10 cellular contexts compared by ENCODE assay signal in the genomic region with DNA sequence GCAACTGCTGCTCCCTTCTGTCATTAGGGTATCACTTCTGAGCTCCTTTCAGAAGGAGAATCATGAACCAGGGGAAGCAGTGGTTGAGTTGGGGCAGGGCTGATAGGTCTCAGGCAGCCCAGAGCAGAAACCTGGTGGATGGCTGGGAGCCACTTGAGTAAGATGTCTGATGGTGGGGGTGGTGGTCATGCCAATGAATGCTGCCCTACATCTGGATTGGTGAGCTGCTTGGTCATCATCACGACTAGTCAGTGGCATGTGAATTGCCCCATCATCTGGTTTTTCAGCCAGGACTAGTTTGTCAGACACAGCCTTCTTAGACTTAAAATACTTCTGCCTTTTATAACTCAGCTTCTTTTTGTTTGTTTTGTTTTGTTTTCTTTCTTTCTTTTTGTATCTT. TPM values are rescaled to one million over a fixed set of nuclear protein-coding genes. Genes with fewer than 3 reads are reported as not detected.
DNase-seq lines count a peak whose midpoint lies in the region; ATAC-seq and TF ChIP-seq lines count a peak whose summit lies in the region.
"Had no signal": no experiment of that assay in that cellular context is flagged by ENCODE, and none has a peak within 500 bp of the region (broad histone marks: within the 10 kb centered on the region; RNA-seq: fewer than 3 reads in every experiment).

No MANE protein-coding gene starts in this region.

- H2AK5ac ChIP-seq in mesendoderm (ENCODE audit: low read length) = no peak overlapping the region

- no peak overlapping the region for H2AFZ ChIP-seq in GM23338

- H3K79me1 ChIP-seq in mesendoderm (ENCODE audit: low read length) = peaks cover 16% of the 10 kb centered on the region

- no peak overlapping the region for H3K27ac ChIP-seq in GM23338 (ENCODE audit: low read depth)
- H3K27ac ChIP-seq in mesendoderm (ENCODE audit: low read depth, low read length) = no peak overlapping the region

- H3K27ac Mint-ChIP-seq in GM23338 = no peak overlapping the region
- H3K27ac Mint-ChIP-seq in activated T-helper 1 cell treated with anti-CD3 and anti-CD28 coated beads, Interleukin-12 subunit alpha, Interleukin-12 subunit beta, Interleukin-2, Interleukin-4 antibody, amounts not matched to agents 30 ng/mL and 10 ng/mL and 1 ng/mL, durations not matched to agents 14 hours and 24 hours and 36 hours = no peak overlapping the region
- H3K27ac Mint-ChIP-seq: activated naive CD8-positive, alpha-beta T cell treated with anti-CD3 and anti-CD28 coated beads for 36 hours had no signal

- H3K27me3 ChIP-seq in GM23338 (ENCODE audit: insufficient read depth) (no peaks in the 10 kb centered on the region), mesendoderm (ENCODE audit: insufficient read depth, low read length, poor library complexity) (no peaks in the 10 kb centered on the region)

- H3K56ac ChIP-seq in mesendoderm (ENCODE audit: low read length) = peak overlapping the region; percentile 32

- H3K23ac ChIP-seq in mesendoderm (ENCODE audit: low read length) = no peak overlapping the region

- no peak overlapping the region for H3K4ac ChIP-seq in mesendoderm (ENCODE audit: low read depth, low read length)

- no peak for TF ChIP-seq CTCF in AG10803 (conservative IDR thresholded peaks at IDR 0.05; ENCODE audit: low read length)
- TF ChIP-seq CTCF in GM23338 (conservative IDR thresholded peaks at IDR 0.05; ENCODE audit: low read depth in 2 of 2) = no peak

- no peak for ATAC-seq in GM23338
- no peak for ATAC-seq in GM19324 (IDR thresholded peaks at IDR 0.05; ENCODE audit: low FRiP score, unreplicated experiment)
- no peak for ATAC-seq in HG03342 (IDR thresholded peaks at IDR 0.05; ENCODE audit: unreplicated experiment)

- H4K5ac ChIP-seq in mesendoderm (ENCODE audit: low read length) = no peak overlapping the region

- peaks cover 4% of the 10 kb centered on the region; the same call in 1 of the 2 replicates for H3K36me3 ChIP-seq in GM23338 (ENCODE audit: insufficient read depth)
- no peaks in the 10 kb centered on the region for H3K36me3 ChIP-seq in mesendoderm (ENCODE audit: control insufficient read depth, insufficient read depth, low read length)

- WGBS in mesendoderm (ENCODE audit: extremely low coverage, insufficient coverage, low lambda C conversion rate) = no CpG with 5 or more reads among the region's 1 CpG

- intact Hi-C loops in activated T-helper 1 cell treated with anti-CD3 and anti-CD28 coated beads, Interleukin-12 subunit alpha, Interleukin-12 subunit beta, Interleukin-2, Interleukin-4 antibody, amounts not matched to agents 30 ng/mL and 10 ng/mL and 1 ng/mL, durations not matched to agents 14 hours and 24 hours and 36 hours (cut with micrococcal nuclease) = no loop called here

- H3K9me3 Mint-ChIP-seq in GM23338 = no peaks in the 10 kb centered on the region; the same call in 2 of the 3 replicates
- H3K9me3 Mint-ChIP-seq in activated T-helper 1 cell treated with anti-CD3 and anti-CD28 coated beads, Interleukin-12 subunit alpha, Interleukin-12 subunit beta, Interleukin-2, Interleukin-4 antibody, amounts not matched to agents 30 ng/mL and 10 ng/mL and 1 ng/mL, durations not matched to agents 14 hours and 24 hours and 36 hours = no peaks in the 10 kb centered on the region
- H3K9me3 Mint-ChIP-seq: activated naive CD8-positive, alpha-beta T cell treated with anti-CD3 and anti-CD28 coated beads for 36 hours had no signal

- peak; percentile 93 for DNase-seq in AG10803 (ENCODE audit: low read depth)
- no peak for DNase-seq in GM23338 (ENCODE audit: low spot score)
- no peak for DNase-seq in activated T-helper 1 cell treated with anti-CD3 and anti-CD28 coated beads, Interleukin-12 subunit alpha, Interleukin-12 subunit beta, Interleukin-2, Interleukin-4 antibody, amounts not matched to agents 30 ng/mL and 10 ng/mL and 1 ng/mL, durations not matched to agents 14 hours and 24 hours and 36 hours (ENCODE audit: low spot score)
- DNase-seq in mesendoderm = no peak
- no peak for DNase-seq in 8988T
- no peak for DNase-seq in NCI-H748 (lab: John Stamatoyannopoulos, UW; ENCODE audit: unreplicated experiment)
- DNase-seq: activated naive CD8-positive, alpha-beta T cell treated with anti-CD3 and anti-CD28 coated beads for 36 hours; NCI-H187 treated with DMSO at 0.1 percent for 48 hours had no signal

- peaks cover 34% of the 10 kb centered on the region for H3K4me1 Mint-ChIP-seq in GM23338
- H3K4me1 Mint-ChIP-seq in activated T-helper 1 cell treated with anti-CD3 and anti-CD28 coated beads, Interleukin-12 subunit alpha, Interleukin-12 subunit beta, Interleukin-2, Interleukin-4 antibody, amounts not matched to agents 30 ng/mL and 10 ng/mL and 1 ng/mL, durations not matched to agents 14 hours and 24 hours and 36 hours (ENCODE audit: low read depth) = peaks cover 43% of the 10 kb centered on the region

- no peak overlapping the region for H2BK120ac ChIP-seq in mesendoderm (ENCODE audit: low read depth, low read length)

- H3K9me2 ChIP-seq in GM23338 (ENCODE audit: insufficient read depth) = no peaks in the 10 kb centered on the region

- no peak overlapping the region for H3K9ac ChIP-seq in mesendoderm (ENCODE audit: low read length)

- no peak overlapping the region for H2BK5ac ChIP-seq in mesendoderm (ENCODE audit: low read length)

- H4K8ac ChIP-seq in mesendoderm (ENCODE audit: low read depth, low read length) = no peak overlapping the region

- peaks cover 20% of the 10 kb centered on the region for H4K20me1 ChIP-seq in GM23338 (replicated peaks; ENCODE audit: insufficient read depth)

- H3K79me2 ChIP-seq in GM23338 (replicated peaks; ENCODE audit: insufficient read depth) (peaks cover 25% of the 10 kb centered on the region), mesendoderm (ENCODE audit: control insufficient read depth, insufficient read depth, low read length) (peaks cover 2% of the 10 kb centered on the region)

- H3K4me2 ChIP-seq in GM23338 = no peak overlapping the region
- no peak overlapping the region for H3K4me2 ChIP-seq in mesendoderm (ENCODE audit: low read length)

- H3K4me1 ChIP-seq in GM23338 (ENCODE audit: insufficient read depth) (peaks cover 9% of the 10 kb centered on the region), mesendoderm (ENCODE audit: control insufficient read depth, low read depth, low read length) (peaks cover 7% of the 10 kb centered on the region)

- no peak overlapping the region for H2BK15ac ChIP-seq in mesendoderm (replicated peaks; ENCODE audit: low read depth)

- H3K36me3 Mint-ChIP-seq in GM23338 (ENCODE audit: low read depth) = peaks cover 11% of the 10 kb centered on the region; the same call in 2 of the 3 replicates
- peaks cover 10% of the 10 kb centered on the region for H3K36me3 Mint-ChIP-seq in activated T-helper 1 cell treated with anti-CD3 and anti-CD28 coated beads, Interleukin-12 subunit alpha, Interleukin-12 subunit beta, Interleukin-2, Interleukin-4 antibody, amounts not matched to agents 30 ng/mL and 10 ng/mL and 1 ng/mL, durations not matched to agents 14 hours and 24 hours and 36 hours (ENCODE audit: low read depth)

- H3F3A ChIP-seq in GM23338 (replicated peaks; ENCODE audit: low read depth) = no peaks in the 10 kb centered on the region

- H3K27me3 Mint-ChIP-seq in GM23338 (ENCODE audit: insufficient read depth, low read depth, poor library complexity) = peaks cover 14% of the 10 kb centered on the region
- no peaks in the 10 kb centered on the region for H3K27me3 Mint-ChIP-seq in activated T-helper 1 cell treated with anti-CD3 and anti-CD28 coated beads, Interleukin-12 subunit alpha, Interleukin-12 subunit beta, Interleukin-2, Interleukin-4 antibody, amounts not matched to agents 30 ng/mL and 10 ng/mL and 1 ng/mL, durations not matched to agents 14 hours and 24 hours and 36 hours (ENCODE audit: insufficient read depth)
- H3K27me3 Mint-ChIP-seq: activated naive CD8-positive, alpha-beta T cell treated with anti-CD3 and anti-CD28 coated beads for 36 hours had no signal

- peak overlapping the region; percentile 89; the same call in 1 of the 3 replicates for H3K4me3 Mint-ChIP-seq in GM23338
- peak overlapping the region; percentile 89 for H3K4me3 Mint-ChIP-seq in activated T-helper 1 cell treated with anti-CD3 and anti-CD28 coated beads, Interleukin-12 subunit alpha, Interleukin-12 subunit beta, Interleukin-2, Interleukin-4 antibody, amounts not matched to agents 30 ng/mL and 10 ng/mL and 1 ng/mL, durations not matched to agents 14 hours and 24 hours and 36 hours

- H3K4me3 ChIP-seq in AG10803 (ENCODE audit: low read length) = peak overlapping the region; percentile 15; the same call in 1 of the 2 replicates
- no peak overlapping the region for H3K4me3 ChIP-seq in GM23338
- H3K4me3 ChIP-seq in mesendoderm (ENCODE audit: low read length) = no peak overlapping the region

- no peak overlapping the region for H3K18ac ChIP-seq in mesendoderm (ENCODE audit: low read length)

TF ChIP-seq in GM23338, 12 proteins besides CTCF, POLR2A, EP300 and RAD21 (continues in another document):
- no peak for TF ChIP-seq POLR2AphosphoS5 (IDR thresholded peaks at IDR 0.05; ENCODE audit: low read depth)
- TF ChIP-seq ZNF114 (CRISPR knock-in tag; IDR thresholded peaks at IDR 0.05) = no peak
- TF ChIP-seq NANOG (IDR thresholded peaks at IDR 0.05; ENCODE audit: borderline replicate concordance) = no peak

RNA-seq across cellular contexts. Expression of gene GID4, which starts 2.6 kb away (rescaled TPM):
- 11.2 and 11.8 TPM in 2 replicates for total RNA-seq in GM23338 (2014; rRNA removed; shearing (Covaris generic))
- 5.6 and 6.3 TPM in 2 replicates for polyA plus RNA-seq in GM23338 (2016; fragmentation: Nextera tagmentation; extraction: Ambion mirVana)
- 9.6 and 10.0 TPM in 2 replicates for total RNA-seq in activated T-helper 1 cell treated with anti-CD3 and anti-CD28 coated beads, Interleukin-12 subunit alpha, Interleukin-12 subunit beta, Interleukin-2, Interleukin-4 antibody, amounts not matched to agents 30 ng/mL and 10 ng/mL and 1 ng/mL, durations not matched to agents 14 hours and 24 hours and 36 hours
- polyA plus RNA-seq in mesendoderm (2013, experiment 1 of 2) = 5.5 TPM
- 4.6 TPM for polyA plus RNA-seq in mesendoderm (2013, experiment 2 of 2)

RNA-seq across cellular contexts. Expression of gene ATPAF2, which starts 2.8 kb away (rescaled TPM):
- 25.7 and 33.4 TPM in 2 replicates for total RNA-seq in GM23338 (2014; rRNA removed; shearing (Covaris generic))
- 24.3 and 24.7 TPM in 2 replicates for polyA plus RNA-seq in GM23338 (2016; fragmentation: Nextera tagmentation; extraction: Ambion mirVana)
- total RNA-seq in activated T-helper 1 cell treated with anti-CD3 and anti-CD28 coated beads, Interleukin-12 subunit alpha, Interleukin-12 subunit beta, Interleukin-2, Interleukin-4 antibody, amounts not matched to agents 30 ng/mL and 10 ng/mL and 1 ng/mL, durations not matched to agents 14 hours and 24 hours and 36 hours = 34.9 and 37.8 TPM in 2 replicates
- polyA plus RNA-seq in mesendoderm (2013, experiment 1 of 2) = 15.1 TPM
- polyA plus RNA-seq in mesendoderm (2013, experiment 2 of 2) = 15.9 TPM

RNA-seq across cellular contexts. Expression of gene DRG2, which starts 46.0 kb away (rescaled TPM):
- total RNA-seq in GM23338 (2014; rRNA removed; shearing (Covaris generic)) = 47.4 and 48.0 TPM in 2 replicates
- 32.5 and 36.2 TPM in 2 replicates for polyA plus RNA-seq in GM23338 (2016; fragmentation: Nextera tagmentation; extraction: Ambion mirVana)
- total RNA-seq in activated T-helper 1 cell treated with anti-CD3 and anti-CD28 coated beads, Interleukin-12 subunit alpha, Interleukin-12 subunit beta, Interleukin-2, Interleukin-4 antibody, amounts not matched to agents 30 ng/mL and 10 ng/mL and 1 ng/mL, durations not matched to agents 14 hours and 24 hours and 36 hours = 67.5 and 69.2 TPM in 2 replicates
- 29.1 TPM for polyA plus RNA-seq in mesendoderm (2013, experiment 1 of 2)
- 29.1 TPM for polyA plus RNA-seq in mesendoderm (2013, experiment 2 of 2)
